12 cellular contexts compared by ENCODE assay signal in genomic region chr17:17484451-17484899, GRCh38. TPM values are rescaled to one million over a fixed set of nuclear protein-coding genes. Genes with fewer than 3 reads are reported as not detected.
DNase-seq lines count a peak whose midpoint lies in the region; ATAC-seq and TF ChIP-seq lines count a peak whose summit lies in the region.
"Had no signal": no experiment of that assay in that cellular context is flagged by ENCODE, and none has a peak within 500 bp of the region (broad histone marks: within the 10 kb centered on the region; RNA-seq: fewer than 3 reads in every experiment).

No MANE protein-coding gene starts in this region.

- H3K4me2 ChIP-seq in mesenchymal stem cell (ENCODE audit: low read length, poor library complexity, severe bottlenecking) = no peak overlapping the region

- no peak overlapping the region for H2BK12ac ChIP-seq in mesenchymal stem cell (ENCODE audit: low read length in 2 of 2)

- peaks cover 42% of the 10 kb centered on the region for H3K4me1 Mint-ChIP-seq in activated naive CD4-positive, alpha-beta T cell treated with anti-CD3 and anti-CD28 coated beads for 36 hours (ENCODE audit: low read depth)
- peaks cover 69% of the 10 kb centered on the region for H3K4me1 Mint-ChIP-seq in activated naive CD8-positive, alpha-beta T cell treated with anti-CD3 and anti-CD28 coated beads, Interleukin-2, amount 50 U/mL, for 24 hours

- no peak overlapping the region for H2AK5ac ChIP-seq in mesenchymal stem cell (ENCODE audit: low read length, severe bottlenecking)

- no peak overlapping the region for H3K4ac ChIP-seq in mesenchymal stem cell (ENCODE audit: low read depth in 1 of 2, low read length in 2 of 2)

- H2AFZ ChIP-seq in mesenchymal stem cell (ENCODE audit: low read depth, low read length) = no peak overlapping the region

- no peaks in the 10 kb centered on the region for H3K9me3 Mint-ChIP-seq in activated naive CD4-positive, alpha-beta T cell treated with anti-CD3 and anti-CD28 coated beads for 36 hours
- no peaks in the 10 kb centered on the region for H3K9me3 Mint-ChIP-seq in activated naive CD8-positive, alpha-beta T cell treated with anti-CD3 and anti-CD28 coated beads, Interleukin-2, amount 50 U/mL, for 24 hours
- H3K9me3 Mint-ChIP-seq: IgD-negative memory B cell; naive thymus-derived CD4-positive, alpha-beta T cell had no signal

- H3K9ac ChIP-seq in mesenchymal stem cell (ENCODE audit: low read length) = no peak overlapping the region

- H2BK5ac ChIP-seq in mesenchymal stem cell (ENCODE audit: low read depth, low read length, poor library complexity, severe bottlenecking) = no peak overlapping the region

- no peaks in the 10 kb centered on the region for H3K27me3 Mint-ChIP-seq in activated naive CD4-positive, alpha-beta T cell treated with anti-CD3 and anti-CD28 coated beads for 36 hours (ENCODE audit: low read depth)
- H3K27me3 Mint-ChIP-seq in activated naive CD8-positive, alpha-beta T cell treated with anti-CD3 and anti-CD28 coated beads, Interleukin-2, amount 50 U/mL, for 24 hours = no peaks in the 10 kb centered on the region
- H3K27me3 Mint-ChIP-seq: B cell; IgD-negative memory B cell; naive thymus-derived CD4-positive, alpha-beta T cell had no signal

- H3K4me3 Mint-ChIP-seq in activated naive CD4-positive, alpha-beta T cell treated with anti-CD3 and anti-CD28 coated beads for 36 hours = no peak overlapping the region
- peak overlapping the region; percentile 31 for H3K4me3 Mint-ChIP-seq in activated naive CD8-positive, alpha-beta T cell treated with anti-CD3 and anti-CD28 coated beads, Interleukin-2, amount 50 U/mL, for 24 hours
- H3K4me3 Mint-ChIP-seq: B cell; IgD-negative memory B cell; naive thymus-derived CD4-positive, alpha-beta T cell had no signal

- H3K36me3 ChIP-seq in mesenchymal stem cell (ENCODE audit: control insufficient read depth in 1 of 2, insufficient read depth in 2 of 2, low read depth in 1 of 2, low read length in 2 of 2) (peaks cover 19 to 33% of the 10 kb centered on the region in 2 experiments), upper lobe of right lung (peaks cover 7% of the 10 kb centered on the region)

- peak; percentile 79 for DNase-seq in activated naive CD4-positive, alpha-beta T cell treated with anti-CD3 and anti-CD28 coated beads for 36 hours
- DNase-seq in activated naive CD4-positive, alpha-beta T cell (lab: John Stamatoyannopoulos, UW) = no peak
- peak; percentile 57 for DNase-seq in activated naive CD8-positive, alpha-beta T cell treated with anti-CD3 and anti-CD28 coated beads, Interleukin-2, amount 50 U/mL, for 24 hours
- DNase-seq in mesenchymal stem cell = peak; percentile 14
- peak; percentile 21 for DNase-seq in upper lobe of right lung
- no peak for DNase-seq in NCI-H2196 (lab: John Stamatoyannopoulos, UW; ENCODE audit: unreplicated experiment)
- no peak for DNase-seq in COR-L47 (lab: John Stamatoyannopoulos, UW)
- DNase-seq in D341Med (ENCODE audit: low spot score) = no peak
- DNase-seq: NCI-H510A treated with DMSO at 0.1 percent for 48 hours had no signal

- H3K9me3 ChIP-seq in mesenchymal stem cell (ENCODE audit: control insufficient read depth, low read length) (no peaks in the 10 kb centered on the region), upper lobe of right lung (no peaks in the 10 kb centered on the region)

- no peak for TF ChIP-seq CTCF in upper lobe of right lung (IDR thresholded peaks at IDR 0.05)

- CTCF ChIA-PET in activated naive CD4-positive, alpha-beta T cell treated with anti-CD3 and anti-CD28 coated beads for 36 hours (lab: Charles Lee) = interaction anchor here (1.2 kb wide), 1 partner anchor 12 kb away, joined by 7 read pairs; the partner anchor contains the start of gene RASD1

- 70% methylated on average over 12 of the region's 12 CpGs for WGBS in mesenchymal stem cell

- no peak overlapping the region for H4K8ac ChIP-seq in mesenchymal stem cell (ENCODE audit: low read length)

- peak; percentile 100 for ATAC-seq in activated naive CD8-positive, alpha-beta T cell treated with anti-CD3 and anti-CD28 coated beads, Interleukin-2, amount 50 U/mL, for 24 hours
- ATAC-seq in upper lobe of right lung = no peak
- ATAC-seq: naive thymus-derived CD4-positive, alpha-beta T cell had no signal

- no peak overlapping the region for H2BK120ac ChIP-seq in mesenchymal stem cell (ENCODE audit: low read depth, low read length)

- H3K27ac Mint-ChIP-seq in activated naive CD4-positive, alpha-beta T cell treated with anti-CD3 and anti-CD28 coated beads for 36 hours = peak overlapping the region; percentile 37
- H3K27ac Mint-ChIP-seq in activated naive CD8-positive, alpha-beta T cell treated with anti-CD3 and anti-CD28 coated beads, Interleukin-2, amount 50 U/mL, for 24 hours = peak overlapping the region; percentile 47
- H3K27ac Mint-ChIP-seq: B cell, IgD-negative memory B cell had no signal

- intact Hi-C loops in activated naive CD4-positive, alpha-beta T cell treated with anti-CD3 and anti-CD28 coated beads for 36 hours (cut with micrococcal nuclease) = loop anchor here (1.0 to 2.0 kb wide), 2 partner anchors 12 to 76 kb away; partner anchors contain the start of gene RASD1
- intact Hi-C loops in upper lobe of right lung (cut with DNase I) = no loop called here

- H3K4me3 ChIP-seq in mesenchymal stem cell (ENCODE audit: insufficient read depth in 1 of 2, low read depth in 1 of 2, low read length in 2 of 2) (no peak overlapping the region), upper lobe of right lung (no peak overlapping the region)

- no peak overlapping the region for H3K18ac ChIP-seq in mesenchymal stem cell (ENCODE audit: low read depth in 1 of 2, low read length in 2 of 2)

- H3K27ac ChIP-seq in mesenchymal stem cell (ENCODE audit: low read length, poor library complexity, severe bottlenecking) = no peak overlapping the region
- H3K27ac ChIP-seq in upper lobe of right lung = no peak overlapping the region

- H3K27me3 ChIP-seq in mesenchymal stem cell (ENCODE audit: control insufficient read depth in 1 of 2, insufficient read depth in 1 of 2, low read length in 2 of 2) (no peaks in the 10 kb centered on the region), upper lobe of right lung (no peaks in the 10 kb centered on the region)

- H3K36me3 Mint-ChIP-seq in activated naive CD4-positive, alpha-beta T cell treated with anti-CD3 and anti-CD28 coated beads for 36 hours (ENCODE audit: low read depth) = peaks cover 26% of the 10 kb centered on the region
- peaks cover 34% of the 10 kb centered on the region for H3K36me3 Mint-ChIP-seq in activated naive CD8-positive, alpha-beta T cell treated with anti-CD3 and anti-CD28 coated beads, Interleukin-2, amount 50 U/mL, for 24 hours (ENCODE audit: low read depth)

- no peak overlapping the region for H3K23ac ChIP-seq in mesenchymal stem cell (ENCODE audit: low read length in 2 of 2)

- peaks cover 6% of the 10 kb centered on the region for H3K4me1 ChIP-seq in mesenchymal stem cell (ENCODE audit: control insufficient read depth, insufficient read depth, low read depth, low read length)
- no peaks in the 10 kb centered on the region for H3K4me1 ChIP-seq in upper lobe of right lung

- no peak overlapping the region for H3K14ac ChIP-seq in mesenchymal stem cell (ENCODE audit: low read length in 2 of 2)

- no peak overlapping the region for H2BK15ac ChIP-seq in mesenchymal stem cell (ENCODE audit: low read depth, poor library complexity, severe bottlenecking)

- no peak overlapping the region for H4K91ac ChIP-seq in mesenchymal stem cell (ENCODE audit: low read length)

- peaks cover 29% of the 10 kb centered on the region for H3K79me1 ChIP-seq in mesenchymal stem cell (replicated peaks; ENCODE audit: low read length, poor library complexity, severe bottlenecking)

RNA-seq across cellular contexts. Expression of gene MED9, which starts 7.7 kb away (rescaled TPM):
- total RNA-seq in activated naive CD4-positive, alpha-beta T cell treated with anti-CD3 and anti-CD28 coated beads for 36 hours = 10 to 100 TPM; 13.2 to 14.4 TPM
- 6.1 TPM for polyA plus RNA-seq in mesenchymal stem cell (2013, experiment 1 of 2)
- polyA plus RNA-seq in mesenchymal stem cell (2013, experiment 2 of 2) = 6.3 TPM
- total RNA-seq in upper lobe of right lung = 13.8 TPM

RNA-seq across cellular contexts. Expression of gene RASD1, which starts 11.7 kb away (rescaled TPM):
- total RNA-seq in activated naive CD4-positive, alpha-beta T cell treated with anti-CD3 and anti-CD28 coated beads for 36 hours = under 1 TPM; 0.17 to 0.36 TPM
- polyA plus RNA-seq in mesenchymal stem cell (2013, experiment 1 of 2) = 0.21 TPM
- polyA plus RNA-seq in mesenchymal stem cell (2013, experiment 2 of 2) = 0.15 TPM
- 39.2 TPM for total RNA-seq in upper lobe of right lung
- polyA plus RNA-seq: naive thymus-derived CD4-positive, alpha-beta T cell had no signal

Comparison
In these comparisons a context has a peak if more than half of its experiments do, and no peak if none do; other contexts are left out.
1. DNase-seq: peak in activated naive CD4-positive, alpha-beta T cell treated with anti-CD3 and anti-CD28 coated beads for 36 hours (single experiment), activated naive CD8-positive, alpha-beta T cell treated with anti-CD3 and anti-CD28 coated beads, Interleukin-2, amount 50 U/mL, for 24 hours (single experiment), mesenchymal stem cell (single experiment) and upper lobe of right lung (single experiment); none in activated naive CD4-positive, alpha-beta T cell (0 of 4), NCI-H2196 (single experiment), COR-L47 (single experiment) and D341Med (single experiment).
2. RNA of gene RASD1, which starts 11.7 kb away (total RNA-seq): 39.2 TPM in upper lobe of right lung (single experiment); 0.17 to 0.36 TPM in activated naive CD4-positive, alpha-beta T cell treated with anti-CD3 and anti-CD28 coated beads for 36 hours; every median in the first group is over 10 times any median in the second.